In the genomic region with DNA sequence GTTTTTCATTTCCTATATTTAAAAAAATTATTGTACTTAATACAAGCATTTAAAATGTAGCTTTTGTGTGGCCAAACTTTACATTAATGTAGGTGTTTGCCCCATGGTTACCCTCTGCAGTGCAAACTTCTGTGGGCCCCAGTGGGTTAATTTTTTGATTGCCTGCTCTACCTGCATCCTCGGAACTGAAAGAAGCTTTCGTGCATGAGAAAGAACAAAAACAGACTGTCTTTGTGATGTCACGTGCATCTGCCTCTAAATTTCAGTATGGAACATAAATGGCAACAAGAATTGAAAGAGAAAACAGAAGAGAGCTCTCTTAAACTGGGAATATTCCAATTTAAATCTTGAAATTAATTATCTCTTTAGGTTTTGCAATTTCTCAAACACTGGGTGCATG, we compare ENCODE assay signal across 18 cellular contexts.
A peak's percentile ranks its signal among the peaks of the same experiment; 100 is the strongest.
DNase-seq lines count a peak whose midpoint lies in the region; ATAC-seq, FAIRE-seq and TF ChIP-seq lines count a peak whose summit lies in the region.
"Had no signal": no experiment of that assay in that cellular context is flagged by ENCODE, and none has a peak within 500 bp of the region (broad histone marks: within the 10 kb centered on the region; RNA-seq: fewer than 3 reads in every experiment).

No MANE protein-coding gene starts in this region.

- H3K4me1 Mint-ChIP-seq in endothelial cell (ENCODE audit: unreplicated experiment), result no peaks in the 10 kb centered on the region
- H3K4me1 Mint-ChIP-seq: B cell had no signal

- ATAC-seq in GM18511 (IDR thresholded peaks at IDR 0.05; ENCODE audit: unreplicated experiment), result peak; percentile 68
- ATAC-seq: HCT116, K562 had no signal

- H3K4me3 ChIP-seq in WERI-Rb-1 (ENCODE audit: low read depth, low read length) (no peak overlapping the region), H7 (ENCODE audit: insufficient read depth, low read depth, low read length) (no peak overlapping the region)
- H3K4me3 ChIP-seq: K562 had no signal

- H3K9me3 ChIP-seq in WERI-Rb-1 (ENCODE audit: severe bottlenecking), result no peaks in the 10 kb centered on the region

- no peaks in the 10 kb centered on the region for H3K27me3 ChIP-seq in WERI-Rb-1 (ENCODE audit: insufficient read depth, low read depth, severe bottlenecking)
- H3K27me3 ChIP-seq in H7 (ENCODE audit: control insufficient read depth, insufficient read depth, low read length), result no peaks in the 10 kb centered on the region

- FAIRE-seq in D721Med (lab: Jason Lieb, UNC), result peak; percentile 72
- FAIRE-seq: GM18507, K562 had no signal

- H3K27ac ChIP-seq in WERI-Rb-1, result peak overlapping the region; percentile 81

- H3K36me3 ChIP-seq in WERI-Rb-1 (no peaks in the 10 kb centered on the region), H7 (replicated peaks; ENCODE audit: control insufficient read depth, insufficient read depth, low read length) (no peaks in the 10 kb centered on the region)

- H3K4me3 Mint-ChIP-seq in endothelial cell (ENCODE audit: unreplicated experiment), result no peak overlapping the region
- H3K4me3 Mint-ChIP-seq: B cell; CD4-positive, alpha-beta T cell had no signal

- no peaks in the 10 kb centered on the region for H3K27me3 Mint-ChIP-seq in endothelial cell (ENCODE audit: unreplicated experiment)

- no peaks in the 10 kb centered on the region for H3K9me3 Mint-ChIP-seq in endothelial cell (ENCODE audit: unreplicated experiment)
- H3K9me3 Mint-ChIP-seq: CD4-positive, alpha-beta T cell had no signal

- TF ChIP-seq CTCF in D721Med (IDR thresholded peaks at IDR 0.05; ENCODE audit: insufficient read depth, missing control alignments), result no peak
- TF ChIP-seq CTCF in WERI-Rb-1 (IDR thresholded peaks at IDR 0.05; ENCODE audit: low read depth, low read length), result no peak
- no peak for TF ChIP-seq CTCF in endothelial cell (IDR thresholded peaks at IDR 0.05; ENCODE audit: unreplicated experiment)

- no peak overlapping the region for H3K27ac Mint-ChIP-seq in endothelial cell (ENCODE audit: unreplicated experiment)
- H3K27ac Mint-ChIP-seq: B cell; CD4-positive, alpha-beta T cell had no signal

- no peaks in the 10 kb centered on the region for H3K36me3 Mint-ChIP-seq in endothelial cell (ENCODE audit: low read depth, unreplicated experiment)

- DNase-seq in D721Med (ENCODE audit: insufficient read length, low spot score), result no peak
- DNase-seq in NCI-H1694 treated with DMSO at 0.1 percent for 48 hours (lab: John Stamatoyannopoulos, UW), result peak; percentile 21
- no peak for DNase-seq in WERI-Rb-1
- no peak for DNase-seq in NOMO-1 (lab: John Stamatoyannopoulos, UW; ENCODE audit: unreplicated experiment in 2 of 2)
- DNase-seq in endothelial cell (ENCODE audit: low spot score), result no peak
- DNase-seq in H7, result no peak
- DNase-seq: 8988T; C1 segment of cervical spinal cord; Calu3; CD4-positive, alpha-beta T cell; DND-41; GF-D8; Karpas-422 had no signal
